In the genomic region with DNA sequence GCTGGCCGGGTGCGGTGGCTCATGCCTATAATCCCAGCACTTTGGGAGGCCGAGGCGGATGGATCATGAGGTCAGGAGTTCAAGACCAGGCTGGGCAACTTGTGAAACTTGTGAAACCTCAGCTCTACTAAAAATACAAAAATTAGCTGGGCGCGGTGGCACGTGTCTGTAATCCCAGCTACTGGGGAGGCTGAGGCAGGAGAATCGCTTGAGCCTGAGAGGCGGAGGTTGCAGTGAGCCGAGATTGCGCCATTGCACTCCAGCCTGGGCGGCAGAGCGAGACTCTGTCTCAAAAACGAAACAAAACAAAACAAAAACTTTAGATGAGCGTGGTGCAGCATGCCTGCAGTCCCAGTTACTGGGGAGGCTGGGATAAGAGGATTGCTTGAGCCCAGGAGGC, we compare ENCODE assay signal across 8 cellular contexts. TPM values are rescaled to one million over a fixed set of nuclear protein-coding genes. Genes with fewer than 3 reads are reported as not detected.
DNase-seq lines count a peak whose midpoint lies in the region; ATAC-seq and TF ChIP-seq lines count a peak whose summit lies in the region.
"Not testable (repeated sequence)": the region's sequence is repeated elsewhere in the genome, so short reads cannot be mapped to it uniquely, and the experiment has no call there.

No MANE protein-coding gene starts in this region.

- peaks cover 21% of the 10 kb centered on the region for H4K20me1 ChIP-seq in BLaER1
- H4K20me1 ChIP-seq in DND-41 (ENCODE audit: insufficient read depth, low read length); SK-N-SH (ENCODE audit: insufficient read depth): not testable (repeated sequence)

- peak overlapping the region; percentile 42 for H3K27ac Mint-ChIP-seq in activated CD8-positive, alpha-beta T cell treated with anti-CD3 and anti-CD28 coated beads for 36 hours
- peak overlapping the region; percentile 46 for H3K27ac Mint-ChIP-seq in activated naive CD8-positive, alpha-beta T cell
- peak overlapping the region; percentile 100 for H3K27ac Mint-ChIP-seq in dendritic cell treated with granulocyte-macrophage colony-stimulating factor and Interleukin-4, amounts not matched to agents 40 ng/mL and 50 ng/mL, for 4 days
- peak overlapping the region in 8 of 10 donors; percentile 14 to 76 (median 44) for H3K27ac Mint-ChIP-seq in naive thymus-derived CD8-positive, alpha-beta T cell
- H3K27ac Mint-ChIP-seq in stimulated activated naive B cell treated with anti-CD40 and anti-IgM and Interleukin-4, amounts not matched to agents 10 μg/mL and 1 μg/mL and 100 μg/mL, for 72 hours = peak overlapping the region; percentile 25

- H3K9me3 ChIP-seq in BLaER1; DND-41 (ENCODE audit: insufficient read depth, low read length, severe bottlenecking); SK-N-SH: not testable (repeated sequence)

- TF ChIP-seq CTCF in DND-41 (IDR thresholded peaks at IDR 0.05; ENCODE audit: borderline replicate concordance, extremely low read depth, low read length, poor library complexity, severe bottlenecking); SK-N-SH (IDR thresholded peaks at IDR 0.05); activated CD8-positive, alpha-beta T cell treated with anti-CD3 and anti-CD28 coated beads for 36 hours (IDR thresholded peaks at IDR 0.05): not testable (repeated sequence)

- H3K4me1 ChIP-seq in BLaER1 (peaks cover 27% of the 10 kb centered on the region), DND-41 (ENCODE audit: insufficient read depth, low read length) (peaks cover 40% of the 10 kb centered on the region)
- H3K4me1 ChIP-seq in SK-N-SH (ENCODE audit: control insufficient read depth in 1 of 2, insufficient read depth in 2 of 2, low read depth in 1 of 2, low read length in 1 of 2) = not testable (repeated sequence)

- H3K27me3 Mint-ChIP-seq in activated CD8-positive, alpha-beta T cell treated with anti-CD3 and anti-CD28 coated beads for 36 hours; activated naive CD8-positive, alpha-beta T cell; dendritic cell treated with granulocyte-macrophage colony-stimulating factor and Interleukin-4, amounts not matched to agents 40 ng/mL and 50 ng/mL, for 4 days; naive thymus-derived CD8-positive, alpha-beta T cell; stimulated activated naive B cell treated with anti-CD40 and anti-IgM and Interleukin-4, amounts not matched to agents 10 μg/mL and 1 μg/mL and 100 μg/mL, for 72 hours: not testable (repeated sequence)

- POLR2A ChIA-PET in SK-N-SH (lab: Yijun Ruan, JAX); activated CD8-positive, alpha-beta T cell treated with anti-CD3 and anti-CD28 coated beads for 36 hours (lab: Charles Lee); naive thymus-derived CD8-positive, alpha-beta T cell (lab: Charles Lee): not testable (repeated sequence)

- ATAC-seq in DND-41 (ENCODE audit: insufficient read depth, low read depth); activated CD8-positive, alpha-beta T cell treated with anti-CD3 and anti-CD28 coated beads for 36 hours; naive thymus-derived CD8-positive, alpha-beta T cell; stimulated activated naive B cell treated with anti-CD40 and anti-IgM and Interleukin-4, amounts not matched to agents 10 μg/mL and 1 μg/mL and 100 μg/mL, for 72 hours (replicated peaks): not testable (repeated sequence)

- peak overlapping the region; percentile 38; the same call in 1 of the 2 replicates for H3K9ac ChIP-seq in BLaER1
- not testable (repeated sequence) for H3K9ac ChIP-seq in DND-41 (ENCODE audit: low read depth, low read length); SK-N-SH

- intact Hi-C loops in activated CD8-positive, alpha-beta T cell treated with anti-CD3 and anti-CD28 coated beads for 36 hours (cut with micrococcal nuclease) = not testable (repeated sequence)
- intact Hi-C loops in dendritic cell treated with granulocyte-macrophage colony-stimulating factor and Interleukin-4, amounts not matched to agents 40 ng/mL and 50 ng/mL, for 4 days (cut with micrococcal nuclease) = loop anchor here (5.0 to 10.0 kb wide), 4 partner anchors 76 to 129 kb away; a partner anchor contains a TSS

- H3K36me3 ChIP-seq in BLaER1 (peaks cover 34% of the 10 kb centered on the region), DND-41 (ENCODE audit: insufficient read depth, low read length) (peaks cover 14% of the 10 kb centered on the region), SK-N-SH (replicated peaks in 1 of 2; ENCODE audit: control insufficient read depth in 1 of 2, insufficient read depth in 2 of 2, low read length in 1 of 2) (peaks cover 8 to 42% of the 10 kb centered on the region in 2 experiments)

- peaks cover 27% of the 10 kb centered on the region for H3K4me1 Mint-ChIP-seq in activated CD8-positive, alpha-beta T cell treated with anti-CD3 and anti-CD28 coated beads for 36 hours (ENCODE audit: low read depth)
- peaks cover 44% of the 10 kb centered on the region for H3K4me1 Mint-ChIP-seq in activated naive CD8-positive, alpha-beta T cell (ENCODE audit: low read depth)
- H3K4me1 Mint-ChIP-seq in dendritic cell treated with granulocyte-macrophage colony-stimulating factor and Interleukin-4, amounts not matched to agents 40 ng/mL and 50 ng/mL, for 4 days (ENCODE audit: low read depth) = peaks cover 38% of the 10 kb centered on the region
- H3K4me1 Mint-ChIP-seq in naive thymus-derived CD8-positive, alpha-beta T cell = peaks cover 18 to 61% (median 46%) of the 10 kb centered on the region in 4 donors
- H3K4me1 Mint-ChIP-seq in stimulated activated naive B cell treated with anti-CD40 and anti-IgM and Interleukin-4, amounts not matched to agents 10 μg/mL and 1 μg/mL and 100 μg/mL, for 72 hours = peaks cover 13 to 47% of the 10 kb centered on the region in 2 donors

- WGBS in SK-N-SH (ENCODE audit: low lambda C conversion rate) = 96% methylated on average over 15 of the region's 15 CpGs

- H3K4me3 ChIP-seq in BLaER1; DND-41 (ENCODE audit: low read depth in 1 of 2, low read length in 2 of 2); SK-N-SH (ENCODE audit: low read depth in 2 of 2, low read length in 1 of 2): not testable (repeated sequence)

- not testable (repeated sequence) for H3K9me3 Mint-ChIP-seq in activated CD8-positive, alpha-beta T cell treated with anti-CD3 and anti-CD28 coated beads for 36 hours; activated naive CD8-positive, alpha-beta T cell (ENCODE audit: low read depth); dendritic cell treated with granulocyte-macrophage colony-stimulating factor and Interleukin-4, amounts not matched to agents 40 ng/mL and 50 ng/mL, for 4 days; naive thymus-derived CD8-positive, alpha-beta T cell; stimulated activated naive B cell treated with anti-CD40 and anti-IgM and Interleukin-4, amounts not matched to agents 10 μg/mL and 1 μg/mL and 100 μg/mL, for 72 hours

- H3K27me3 ChIP-seq in BLaER1; DND-41 (ENCODE audit: insufficient read depth, low read length, poor library complexity); SK-N-SH (ENCODE audit: insufficient read depth): not testable (repeated sequence)

- DNase-seq in DND-41; SK-N-SH; activated CD8-positive, alpha-beta T cell treated with anti-CD3 and anti-CD28 coated beads for 36 hours; naive thymus-derived CD8-positive, alpha-beta T cell; stimulated activated naive B cell treated with anti-CD40 and anti-IgM and Interleukin-4, amounts not matched to agents 10 μg/mL and 1 μg/mL and 100 μg/mL, for 72 hours: not testable (repeated sequence)

- TF ChIP-seq RAD21 in SK-N-SH (IDR thresholded peaks at IDR 0.05; ENCODE audit: low read length) = not testable (repeated sequence)

- CTCF ChIA-PET in SK-N-SH (lab: Yijun Ruan, JAX) = interaction anchor here (0.9 to 1.3 kb wide), 3 partner anchors 113 to 261 kb away, joined by 3 to 4 read pairs (median 3); no protein-coding TSS in a partner anchor
- CTCF ChIA-PET in activated CD8-positive, alpha-beta T cell treated with anti-CD3 and anti-CD28 coated beads for 36 hours (lab: Charles Lee) = interaction anchor here (1.1 kb wide), 1 partner anchor 10 kb away, joined by 4 read pairs; no protein-coding TSS in a partner anchor

- not testable (repeated sequence) for H3K27ac ChIP-seq in BLaER1; DND-41 (ENCODE audit: low read length); SK-N-SH (ENCODE audit: low read depth in 2 of 2, low read length in 1 of 2)

- H3K79me2 ChIP-seq in DND-41 (ENCODE audit: insufficient read depth, low read length) = peaks cover 54% of the 10 kb centered on the region
- H3K79me2 ChIP-seq in SK-N-SH (ENCODE audit: insufficient read depth) = peaks cover 82% of the 10 kb centered on the region

- H3K36me3 Mint-ChIP-seq in activated CD8-positive, alpha-beta T cell treated with anti-CD3 and anti-CD28 coated beads for 36 hours (ENCODE audit: low read depth) = peaks cover 23% of the 10 kb centered on the region
- H3K36me3 Mint-ChIP-seq in activated naive CD8-positive, alpha-beta T cell = not testable (repeated sequence)
- H3K36me3 Mint-ChIP-seq in dendritic cell treated with granulocyte-macrophage colony-stimulating factor and Interleukin-4, amounts not matched to agents 40 ng/mL and 50 ng/mL, for 4 days (ENCODE audit: low read depth) = peaks cover 62% of the 10 kb centered on the region
- H3K36me3 Mint-ChIP-seq in naive thymus-derived CD8-positive, alpha-beta T cell = peaks cover 4 to 38% (median 16%) of the 10 kb centered on the region in 3 donors
- peaks cover 19 to 23% of the 10 kb centered on the region in 2 donors for H3K36me3 Mint-ChIP-seq in stimulated activated naive B cell treated with anti-CD40 and anti-IgM and Interleukin-4, amounts not matched to agents 10 μg/mL and 1 μg/mL and 100 μg/mL, for 72 hours

- H3K4me2 ChIP-seq in BLaER1 (peak overlapping the region; percentile 89), DND-41 (ENCODE audit: insufficient read depth, low read length) (peak overlapping the region; percentile 94), SK-N-SH (peak overlapping the region; percentile 82)

- peaks cover 14% of the 10 kb centered on the region for H3F3A ChIP-seq in SK-N-SH (replicated peaks; ENCODE audit: insufficient read depth)

- H3K4me3 Mint-ChIP-seq in activated CD8-positive, alpha-beta T cell treated with anti-CD3 and anti-CD28 coated beads for 36 hours = peak overlapping the region; percentile 100
- H3K4me3 Mint-ChIP-seq in activated naive CD8-positive, alpha-beta T cell = peak overlapping the region; percentile 52
- not testable (repeated sequence) for H3K4me3 Mint-ChIP-seq in dendritic cell treated with granulocyte-macrophage colony-stimulating factor and Interleukin-4, amounts not matched to agents 40 ng/mL and 50 ng/mL, for 4 days; stimulated activated naive B cell treated with anti-CD40 and anti-IgM and Interleukin-4, amounts not matched to agents 10 μg/mL and 1 μg/mL and 100 μg/mL, for 72 hours
- peak overlapping the region in 6 of 10 donors; percentile 8 to 50 (median 28) for H3K4me3 Mint-ChIP-seq in naive thymus-derived CD8-positive, alpha-beta T cell

- TF ChIP-seq EP300 in SK-N-SH (IDR thresholded peaks at IDR 0.05; ENCODE audit: borderline replicate concordance in 1 of 2, low read depth in 1 of 2, low read length in 1 of 2) = not testable (repeated sequence)

- not testable (repeated sequence) for H3K9me2 ChIP-seq in SK-N-SH

- not testable (repeated sequence) for H2AFZ ChIP-seq in DND-41 (ENCODE audit: low read depth, low read length); SK-N-SH (ENCODE audit: low read depth)

RNA-seq across cellular contexts. Expression of a gene that starts 2.0 kb away (rescaled TPM):
- polyA plus RNA-seq in SK-N-SH (2012; rRNA removed) = 21.8 and 29.3 TPM in 2 replicates
- 31.0 and 35.6 TPM in 2 replicates for polyA plus RNA-seq in SK-N-SH (2012; cell fraction: cytosol; rRNA removed)
- polyA plus RNA-seq in SK-N-SH (2012; cell fraction: nucleus; rRNA removed) = 25.4 and 38.9 TPM in 2 replicates
- 10 to 100 TPM; 29.3 to 29.4 TPM for total RNA-seq in activated CD8-positive, alpha-beta T cell treated with anti-CD3 and anti-CD28 coated beads for 36 hours
- 10 to 100 TPM; 28.7 to 32.7 TPM for total RNA-seq in naive thymus-derived CD8-positive, alpha-beta T cell
- polyA plus RNA-seq in naive thymus-derived CD8-positive, alpha-beta T cell = 10 to 100 TPM; 11.2 to 18.2 (median 13.7) TPM

RNA-seq across cellular contexts. Expression of a gene that starts 3.2 kb away (rescaled TPM):
- 7.6 and 8.2 TPM in 2 replicates for polyA plus RNA-seq in SK-N-SH (2012; rRNA removed)
- 5.8 and 6.9 TPM in 2 replicates for polyA plus RNA-seq in SK-N-SH (2012; cell fraction: cytosol; rRNA removed)
- 17.6 and 20.8 TPM in 2 replicates for polyA plus RNA-seq in SK-N-SH (2012; cell fraction: nucleus; rRNA removed)
- total RNA-seq in activated CD8-positive, alpha-beta T cell treated with anti-CD3 and anti-CD28 coated beads for 36 hours = 1 to 10 TPM; 6.0 to 6.7 TPM
- total RNA-seq in naive thymus-derived CD8-positive, alpha-beta T cell = 10 to 100 TPM; 10.5 to 11.1 TPM
- polyA plus RNA-seq in naive thymus-derived CD8-positive, alpha-beta T cell = 1 to 10 TPM; 1.6 to 2.6 (median 1.8) TPM

Comparison
In these comparisons a context has a peak if more than half of its experiments do, and no peak if none do; other contexts are left out.
1. H3K27ac Mint-ChIP-seq: peak in every context shown above with its lines; median percentile 100 in dendritic cell treated with granulocyte-macrophage colony-stimulating factor and Interleukin-4, amounts not matched to agents 40 ng/mL and 50 ng/mL, for 4 days; 46 in activated naive CD8-positive, alpha-beta T cell; 44 in naive thymus-derived CD8-positive, alpha-beta T cell; 42 in activated CD8-positive, alpha-beta T cell treated with anti-CD3 and anti-CD28 coated beads for 36 hours; 25 in stimulated activated naive B cell treated with anti-CD40 and anti-IgM and Interleukin-4, amounts not matched to agents 10 μg/mL and 1 μg/mL and 100 μg/mL, for 72 hours.